In genomic region chr1:68780919-68781318, GRCh38 we compare ENCODE assay signal across 34 cellular contexts.
"Had no signal": no experiment of that assay in that cellular context is flagged by ENCODE, and none has a peak within 500 bp of the region (broad histone marks: within the 10 kb centered on the region; RNA-seq: fewer than 3 reads in every experiment).

No MANE protein-coding gene starts in this region.

- ATAC-seq: activated CD8-positive, alpha-beta memory T cell treated with anti-CD3 and anti-CD28 coated beads, Interleukin-2, amount 10 ng/mL, durations not matched to agents 7 days and 5 days; activated CD8-positive, alpha-beta T cell treated with anti-CD3 and anti-CD28 coated beads, Interleukin-2, amount 10 ng/mL, durations not matched to agents 7 days and 5 days had no signal

- H3K36me3 ChIP-seq: ascending aorta, cardiac muscle cell had no signal

- H3K36me3 Mint-ChIP-seq: activated naive CD4-positive, alpha-beta T cell treated with anti-CD3 and anti-CD28 coated beads, Interleukin-2, amount 10 ng/mL, durations not matched to agents 7 days and 5 days; activated naive CD8-positive, alpha-beta T cell; brain had no signal

- H3K27me3 ChIP-seq: ascending aorta, cardiac muscle cell had no signal

- H3K27ac Mint-ChIP-seq: activated B cell treated with CpG ODN at 0.5 μM for 24 hours; activated CD4-positive, alpha-beta memory T cell treated with anti-CD3 and anti-CD28 coated beads, Interleukin-2, amount 10 ng/mL, durations not matched to agents 7 days and 5 days; activated CD4-positive, alpha-beta T cell treated with anti-CD3 and anti-CD28 coated beads, Interleukin-2, amount 10 ng/mL, durations not matched to agents 24 days and 14 days; activated CD8-positive, alpha-beta memory T cell treated with anti-CD3 and anti-CD28 coated beads, Interleukin-2, amount 10 ng/mL, durations not matched to agents 7 days and 5 days; activated CD8-positive, alpha-beta T cell treated with anti-CD3 and anti-CD28 coated beads, Interleukin-2, amount 10 ng/mL, durations not matched to agents 7 days and 5 days; activated naive CD4-positive, alpha-beta T cell treated with anti-CD3 and anti-CD28 coated beads, Interleukin-2, amount 10 ng/mL, durations not matched to agents 7 days and 5 days; activated naive CD4-positive, alpha-beta T cell treated with anti-CD3 and anti-CD28 coated beads, Interleukin-2, amount 50 U/mL, for 24 hours; activated naive CD8-positive, alpha-beta T cell; activated T-cell treated with anti-CD3 and anti-CD28 coated beads, Interleukin-2, amount 50 U/mL, for 24 hours; activated T-helper 2 cell treated with anti-CD3 and anti-CD28 coated beads, Interferon-gamma antibody, Interleukin-2, Interleukin-4, amounts not matched to agents 10 μg/mL and 5 μg/mL and 100 μg/mL, durations not matched to agents 14 hours and 24 hours and 36 hours; brain; T-helper 1 cell treated with Interleukin-12 subunit alpha and Interleukin-12 subunit beta and Interleukin-4 antibody, amounts not matched to agents 30 μg/mL and 1 μg/mL, for 36 hours; T-helper 2 cell treated with Interferon-gamma antibody and Interleukin-4, amounts not matched to agents 5 μg/mL and 100 μg/mL, for 36 hours had no signal

- H3K27ac ChIP-seq: ascending aorta, cardiac muscle cell, VCaP had no signal

- DNase-seq: activated B cell treated with CpG ODN at 0.5 μM for 24 hours; activated CD4-positive, alpha-beta memory T cell treated with anti-CD3 and anti-CD28 coated beads, Interleukin-2, amount 10 ng/mL, durations not matched to agents 7 days and 5 days; activated CD4-positive, alpha-beta T cell treated with anti-CD3 and anti-CD28 coated beads for 4 hours; activated CD4-positive, alpha-beta T cell treated with anti-CD3 and anti-CD28 coated beads, Interleukin-2, amount 10 ng/mL, durations not matched to agents 24 days and 14 days; activated CD4-positive, alpha-beta T cell treated with anti-CD3 and anti-CD28 coated beads, Interleukin-2, amount 50 U/mL, for 1 hour; activated CD4-positive, alpha-beta T cell treated with anti-CD3 and anti-CD28 coated beads, Interleukin-2, amount 50 U/mL, for 4 hours; activated CD4-positive, CD25-positive, alpha-beta regulatory T cell treated with anti-CD3 and anti-CD28 coated beads, Interleukin-2, amount 50 U/mL, for 72 hours; activated CD8-positive, alpha-beta memory T cell treated with anti-CD3 and anti-CD28 coated beads for 24 hours; activated CD8-positive, alpha-beta memory T cell treated with anti-CD3 and anti-CD28 coated beads, Interleukin-2, amount 10 ng/mL, durations not matched to agents 7 days and 5 days; activated CD8-positive, alpha-beta memory T cell treated with anti-CD3 and anti-CD28 coated beads, Interleukin-2, amount 50 U/mL, for 48 hours; activated CD8-positive, alpha-beta T cell treated with anti-CD3 and anti-CD28 coated beads, Interleukin-2, amount 10 ng/mL, durations not matched to agents 7 days and 5 days; activated effector memory CD4-positive, alpha-beta T cell treated with Interleukin-2 at 50 U/mL for 16 hours; activated gamma-delta T cell; activated naive CD4-positive, alpha-beta T cell treated with anti-CD3 and anti-CD28 coated beads, Interleukin-2, amount 10 ng/mL, durations not matched to agents 7 days and 5 days; activated naive CD4-positive, alpha-beta T cell treated with Interleukin-2 at 50 U/mL for 16 hours; activated T-cell treated with anti-CD3 and anti-CD28 coated beads, Interleukin-2, amount 50 U/mL, for 24 hours; activated T-cell treated with anti-CD3 and anti-CD28 coated beads, Interleukin-2, amount 50 U/mL, for 48 hours; amygdala; anterior cingulate cortex; caudate nucleus; cerebellar nuclear complex; T-helper 1 cell; T-helper 2 cell; T-helper 9 cell had no signal

- H3K4me1 Mint-ChIP-seq: activated B cell treated with CpG ODN at 0.5 μM for 24 hours; activated naive CD4-positive, alpha-beta T cell treated with anti-CD3 and anti-CD28 coated beads, Interleukin-2, amount 50 U/mL, for 24 hours; brain; central memory CD8-positive, alpha-beta T cell had no signal

- H3K4me3 ChIP-seq: ascending aorta, cardiac muscle cell had no signal

- H3K4me1 ChIP-seq: ascending aorta had no signal

- H3K4me3 Mint-ChIP-seq: activated B cell treated with CpG ODN at 0.5 μM for 24 hours; activated CD4-positive, alpha-beta memory T cell treated with anti-CD3 and anti-CD28 coated beads, Interleukin-2, amount 10 ng/mL, durations not matched to agents 7 days and 5 days; activated CD4-positive, alpha-beta T cell treated with anti-CD3 and anti-CD28 coated beads, Interleukin-2, amount 10 ng/mL, durations not matched to agents 24 days and 14 days; activated CD8-positive, alpha-beta memory T cell treated with anti-CD3 and anti-CD28 coated beads, Interleukin-2, amount 10 ng/mL, durations not matched to agents 7 days and 5 days; activated CD8-positive, alpha-beta T cell treated with anti-CD3 and anti-CD28 coated beads, Interleukin-2, amount 10 ng/mL, durations not matched to agents 7 days and 5 days; activated naive CD4-positive, alpha-beta T cell treated with anti-CD3 and anti-CD28 coated beads, Interleukin-2, amount 10 ng/mL, durations not matched to agents 7 days and 5 days; activated naive CD4-positive, alpha-beta T cell treated with anti-CD3 and anti-CD28 coated beads, Interleukin-2, amount 50 U/mL, for 24 hours; activated naive CD8-positive, alpha-beta T cell; activated T-cell treated with anti-CD3 and anti-CD28 coated beads, Interleukin-2, amount 50 U/mL, for 24 hours; brain; central memory CD8-positive, alpha-beta T cell; T-helper 1 cell treated with Interleukin-12 subunit alpha and Interleukin-12 subunit beta and Interleukin-4 antibody, amounts not matched to agents 30 μg/mL and 1 μg/mL, for 36 hours; T-helper 2 cell treated with Interferon-gamma antibody and Interleukin-4, amounts not matched to agents 5 μg/mL and 100 μg/mL, for 36 hours had no signal

- H3K27me3 Mint-ChIP-seq: activated B cell treated with CpG ODN at 0.5 μM for 24 hours; activated CD4-positive, alpha-beta memory T cell treated with anti-CD3 and anti-CD28 coated beads, Interleukin-2, amount 10 ng/mL, durations not matched to agents 7 days and 5 days; activated CD4-positive, alpha-beta T cell treated with anti-CD3 and anti-CD28 coated beads, Interleukin-2, amount 10 ng/mL, durations not matched to agents 24 days and 14 days; activated CD8-positive, alpha-beta memory T cell treated with anti-CD3 and anti-CD28 coated beads, Interleukin-2, amount 10 ng/mL, durations not matched to agents 7 days and 5 days; activated naive CD4-positive, alpha-beta T cell treated with anti-CD3 and anti-CD28 coated beads, Interleukin-2, amount 10 ng/mL, durations not matched to agents 7 days and 5 days; activated naive CD8-positive, alpha-beta T cell; activated T-cell treated with anti-CD3 and anti-CD28 coated beads, Interleukin-2, amount 50 U/mL, for 24 hours; brain; central memory CD8-positive, alpha-beta T cell had no signal
